1 cellular context compared by ENCODE assay signal in the genomic region with DNA sequence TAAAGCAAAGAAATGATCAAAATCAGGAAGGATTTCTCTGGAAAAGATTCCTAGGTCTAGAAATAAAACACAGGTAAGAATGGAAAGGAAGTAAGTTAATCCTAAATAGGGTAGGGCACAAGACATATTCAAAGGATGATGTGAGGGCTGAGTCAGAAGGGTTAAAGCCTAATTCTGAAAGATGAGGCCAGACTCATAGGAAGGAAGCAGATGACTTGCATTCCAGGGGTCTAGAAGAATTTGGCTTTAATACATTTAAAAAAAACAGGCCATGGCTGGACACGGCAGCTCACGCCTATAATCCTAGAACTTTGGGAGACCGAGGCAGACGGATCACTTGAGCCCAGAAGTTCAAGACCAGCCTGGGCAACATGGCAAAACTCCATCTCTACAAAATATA.
TF ChIP-seq lines count a peak whose summit lies in the region.

No MANE protein-coding gene starts in this region.

TF ChIP-seq in GM23338, 12 proteins besides CTCF, POLR2A, EP300 and RAD21 (continued from another document):
- TF ChIP-seq, protein P1, sequence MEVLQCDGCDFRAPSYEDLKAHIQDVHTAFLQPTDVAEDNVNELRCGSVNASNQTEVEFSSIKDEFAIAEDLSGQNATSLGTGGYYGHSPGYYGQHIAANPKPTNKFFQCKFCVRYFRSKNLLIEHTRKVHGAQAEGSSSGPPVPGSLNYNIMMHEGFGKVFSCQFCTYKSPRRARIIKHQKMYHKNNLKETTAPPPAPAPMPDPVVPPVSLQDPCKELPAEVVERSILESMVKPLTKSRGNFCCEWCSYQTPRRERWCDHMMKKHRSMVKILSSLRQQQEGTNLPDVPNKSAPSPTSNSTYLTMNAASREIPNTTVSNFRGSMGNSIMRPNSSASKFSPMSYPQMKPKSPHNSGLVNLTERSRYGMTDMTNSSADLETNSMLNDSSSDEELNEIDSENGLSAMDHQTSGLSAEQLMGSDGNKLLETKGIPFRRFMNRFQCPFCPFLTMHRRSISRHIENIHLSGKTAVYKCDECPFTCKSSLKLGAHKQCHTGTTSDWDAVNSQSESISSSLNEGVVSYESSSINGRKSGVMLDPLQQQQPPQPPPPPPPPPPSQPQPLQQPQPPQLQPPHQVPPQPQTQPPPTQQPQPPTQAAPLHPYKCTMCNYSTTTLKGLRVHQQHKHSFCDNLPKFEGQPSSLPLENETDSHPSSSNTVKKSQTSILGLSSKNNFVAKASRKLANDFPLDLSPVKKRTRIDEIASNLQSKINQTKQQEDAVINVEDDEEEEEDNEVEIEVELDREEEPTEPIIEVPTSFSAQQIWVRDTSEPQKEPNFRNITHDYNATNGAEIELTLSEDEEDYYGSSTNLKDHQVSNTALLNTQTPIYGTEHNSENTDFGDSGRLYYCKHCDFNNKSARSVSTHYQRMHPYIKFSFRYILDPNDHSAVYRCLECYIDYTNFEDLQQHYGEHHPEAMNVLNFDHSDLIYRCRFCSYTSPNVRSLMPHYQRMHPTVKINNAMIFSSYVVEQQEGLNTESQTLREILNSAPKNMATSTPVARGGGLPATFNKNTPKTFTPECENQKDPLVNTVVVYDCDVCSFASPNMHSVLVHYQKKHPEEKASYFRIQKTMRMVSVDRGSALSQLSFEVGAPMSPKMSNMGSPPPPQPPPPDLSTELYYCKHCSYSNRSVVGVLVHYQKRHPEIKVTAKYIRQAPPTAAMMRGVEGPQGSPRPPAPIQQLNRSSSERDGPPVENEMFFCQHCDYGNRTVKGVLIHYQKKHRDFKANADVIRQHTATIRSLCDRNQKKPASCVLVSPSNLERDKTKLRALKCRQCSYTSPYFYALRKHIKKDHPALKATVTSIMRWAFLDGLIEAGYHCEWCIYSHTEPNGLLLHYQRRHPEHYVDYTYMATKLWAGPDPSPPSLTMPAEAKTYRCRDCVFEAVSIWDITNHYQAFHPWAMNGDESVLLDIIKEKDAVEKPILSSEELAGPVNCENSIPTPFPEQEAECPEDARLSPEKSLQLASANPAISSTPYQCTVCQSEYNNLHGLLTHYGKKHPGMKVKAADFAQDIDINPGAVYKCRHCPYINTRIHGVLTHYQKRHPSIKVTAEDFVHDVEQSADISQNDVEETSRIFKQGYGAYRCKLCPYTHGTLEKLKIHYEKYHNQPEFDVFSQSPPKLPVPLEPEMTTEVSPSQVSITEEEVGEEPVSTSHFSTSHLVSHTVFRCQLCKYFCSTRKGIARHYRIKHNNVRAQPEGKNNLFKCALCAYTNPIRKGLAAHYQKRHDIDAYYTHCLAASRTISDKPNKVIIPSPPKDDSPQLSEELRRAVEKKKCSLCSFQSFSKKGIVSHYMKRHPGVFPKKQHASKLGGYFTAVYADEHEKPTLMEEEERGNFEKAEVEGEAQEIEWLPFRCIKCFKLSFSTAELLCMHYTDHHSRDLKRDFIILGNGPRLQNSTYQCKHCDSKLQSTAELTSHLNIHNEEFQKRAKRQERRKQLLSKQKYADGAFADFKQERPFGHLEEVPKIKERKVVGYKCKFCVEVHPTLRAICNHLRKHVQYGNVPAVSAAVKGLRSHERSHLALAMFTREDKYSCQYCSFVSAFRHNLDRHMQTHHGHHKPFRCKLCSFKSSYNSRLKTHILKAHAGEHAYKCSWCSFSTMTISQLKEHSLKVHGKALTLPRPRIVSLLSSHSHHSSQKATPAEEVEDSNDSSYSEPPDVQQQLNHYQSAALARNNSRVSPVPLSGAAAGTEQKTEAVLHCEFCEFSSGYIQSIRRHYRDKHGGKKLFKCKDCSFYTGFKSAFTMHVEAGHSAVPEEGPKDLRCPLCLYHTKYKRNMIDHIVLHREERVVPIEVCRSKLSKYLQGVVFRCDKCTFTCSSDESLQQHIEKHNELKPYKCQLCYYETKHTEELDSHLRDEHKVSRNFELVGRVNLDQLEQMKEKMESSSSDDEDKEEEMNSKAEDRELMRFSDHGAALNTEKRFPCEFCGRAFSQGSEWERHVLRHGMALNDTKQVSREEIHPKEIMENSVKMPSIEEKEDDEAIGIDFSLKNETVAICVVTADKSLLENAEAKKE (CRISPR knock-in tag; IDR thresholded peaks at IDR 0.05): no peak
- TF ChIP-seq NANOG (IDR thresholded peaks at IDR 0.05; ENCODE audit: borderline replicate concordance): no peak
- no peak for TF ChIP-seq STAT1 (IDR thresholded peaks at IDR 0.05; ENCODE audit: unreplicated experiment)
- TF ChIP-seq JUNB (IDR thresholded peaks at IDR 0.05; ENCODE audit: unreplicated experiment): no peak
- TF ChIP-seq EZH2 (IDR thresholded peaks at IDR 0.05; ENCODE audit: low read depth, unreplicated experiment): no peak
